ENCODE assay signal across 1 cellular context in the genomic region with DNA sequence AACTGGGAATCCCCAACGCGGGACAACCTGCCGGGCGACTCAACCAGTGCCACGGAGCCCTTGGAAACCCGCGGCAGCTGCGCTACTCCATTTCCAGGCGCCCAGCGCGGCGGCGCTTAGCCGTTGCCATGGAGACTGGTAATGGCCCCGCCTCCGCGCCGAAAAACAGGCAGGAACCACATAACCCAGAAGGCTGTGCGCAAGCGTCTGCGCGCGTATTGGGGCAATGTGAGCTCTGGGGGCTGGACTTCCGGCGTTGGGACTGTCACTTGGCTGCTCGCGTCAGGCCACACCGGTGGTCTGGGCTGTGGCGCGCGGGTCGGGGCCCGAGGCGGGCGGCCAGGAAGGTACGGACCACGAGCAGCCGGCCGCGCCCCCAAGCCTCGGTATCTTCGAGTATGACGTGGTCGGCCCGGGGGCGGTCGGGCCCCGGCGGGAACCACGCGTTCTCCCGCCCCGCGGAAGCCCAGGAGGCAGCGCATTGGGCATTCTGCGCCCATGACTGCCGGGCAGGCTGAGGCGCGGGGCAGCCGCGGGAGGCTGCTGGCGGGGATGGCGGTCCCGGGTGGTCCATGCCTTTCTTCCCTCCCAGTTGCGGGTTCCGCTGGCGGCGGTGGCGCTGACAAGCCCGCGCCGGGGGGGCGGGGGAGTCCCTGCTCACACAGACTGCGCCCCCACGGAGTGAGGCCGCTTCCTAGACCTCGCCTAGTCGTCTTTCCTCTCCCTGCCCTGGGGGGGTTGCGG.
A peak's percentile ranks its signal among the peaks of the same experiment; 100 is the strongest.
TF ChIP-seq lines count a peak whose summit lies in the region.

TSS of gene ZNF324B (plus strand) at position 265 of the 744 bp plus-strand sequence. CDS start 2,080 bp downstream, outside the sequence.

TF ChIP-seq in HEK293, 187 proteins besides CTCF, POLR2A, EP300 and RAD21 (continued from another document):
- TF ChIP-seq ZNF843 (tag by site-specific recombination; IDR thresholded peaks at IDR 0.05) (0 out of 2 replicates have a peak, but pooled peaks have one; percentile 26), ZBTB11 (tag by site-specific recombination; conservative IDR thresholded peaks at IDR 0.05; ENCODE audit: low read depth) (peak; percentile 62), ZFHX2 (tag by site-specific recombination; conservative IDR thresholded peaks at IDR 0.05) (peak; percentile 71), SP2 (tag by site-specific recombination; IDR thresholded peaks at IDR 0.05) (peak; percentile 87), ZFP3 (tag by site-specific recombination; IDR thresholded peaks at IDR 0.05; ENCODE audit: low read depth) (no peak), ZNF433 (tag by site-specific recombination; IDR thresholded peaks at IDR 0.05; ENCODE audit: low read depth) (no peak), KLF17 (tag by site-specific recombination; IDR thresholded peaks at IDR 0.05) (peak; percentile 33; the same call in 1 of the 2 replicates), SP7 (tag by site-specific recombination; IDR thresholded peaks at IDR 0.05) (peak; percentile 56; the same call in 1 of the 2 replicates), ZNF530 (tag by site-specific recombination; IDR thresholded peaks at IDR 0.05; ENCODE audit: low read depth) (no peak), FEZF1 (tag by site-specific recombination; IDR thresholded peaks at IDR 0.05) (peak; percentile 78), ZSCAN5A (tag by site-specific recombination; IDR thresholded peaks at IDR 0.05) (0 out of 2 replicates have a peak, but pooled peaks have one; percentile 21), ZBTB8A (tag by site-specific recombination; IDR thresholded peaks at IDR 0.05) (peak; percentile 80), ZNF2 (tag by site-specific recombination; IDR thresholded peaks at IDR 0.05) (no peak; the same call in 1 of the 2 replicates), ZNF76 (tag by site-specific recombination; IDR thresholded peaks at IDR 0.05; ENCODE audit: borderline replicate concordance, low read depth) (peak; percentile 87), ZNF423 (tag by site-specific recombination; IDR thresholded peaks at IDR 0.05) (no peak), GLIS2 (tag by site-specific recombination; IDR thresholded peaks at IDR 0.05) (peak; percentile 96), YY2 (tag by site-specific recombination; IDR thresholded peaks at IDR 0.05) (peak; percentile 61; the same call in 1 of the 2 replicates), ZSCAN16 (tag by site-specific recombination; IDR thresholded peaks at IDR 0.05) (peak; percentile 33; the same call in 1 of the 2 replicates), YY1 (tag by site-specific recombination; IDR thresholded peaks at IDR 0.05) (peak; percentile 21; the same call in 1 of the 2 replicates), ZSCAN30 (tag by site-specific recombination; IDR thresholded peaks at IDR 0.05) (peak; percentile 52; the same call in 1 of the 2 replicates), ZNF514 (tag by site-specific recombination; IDR thresholded peaks at IDR 0.05) (no peak), ZNF175 (tag by site-specific recombination; IDR thresholded peaks at IDR 0.05) (no peak), WT1 (tag by site-specific recombination; IDR thresholded peaks at IDR 0.05) (no peak), GLIS1 (tag by site-specific recombination; IDR thresholded peaks at IDR 0.05) (peak; percentile 96), KLF16 (tag by site-specific recombination; IDR thresholded peaks at IDR 0.05) (peak; percentile 74; the same call in 1 of the 2 replicates), ZXDB (tag by site-specific recombination; IDR thresholded peaks at IDR 0.05) (peak; percentile 70)
- TF ChIP-seq, protein P1, sequence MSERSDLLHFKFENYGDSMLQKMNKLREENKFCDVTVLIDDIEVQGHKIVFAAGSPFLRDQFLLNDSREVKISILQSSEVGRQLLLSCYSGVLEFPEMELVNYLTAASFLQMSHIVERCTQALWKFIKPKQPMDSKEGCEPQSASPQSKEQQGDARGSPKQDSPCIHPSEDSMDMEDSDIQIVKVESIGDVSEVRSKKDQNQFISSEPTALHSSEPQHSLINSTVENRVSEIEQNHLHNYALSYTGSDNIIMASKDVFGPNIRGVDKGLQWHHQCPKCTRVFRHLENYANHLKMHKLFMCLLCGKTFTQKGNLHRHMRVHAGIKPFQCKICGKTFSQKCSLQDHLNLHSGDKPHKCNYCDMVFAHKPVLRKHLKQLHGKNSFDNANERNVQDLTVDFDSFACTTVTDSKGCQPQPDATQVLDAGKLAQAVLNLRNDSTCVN (tag by site-specific recombination; optimal IDR thresholded peaks at IDR 0.05) = peak; percentile 95
- TF ChIP-seq, protein P2, sequence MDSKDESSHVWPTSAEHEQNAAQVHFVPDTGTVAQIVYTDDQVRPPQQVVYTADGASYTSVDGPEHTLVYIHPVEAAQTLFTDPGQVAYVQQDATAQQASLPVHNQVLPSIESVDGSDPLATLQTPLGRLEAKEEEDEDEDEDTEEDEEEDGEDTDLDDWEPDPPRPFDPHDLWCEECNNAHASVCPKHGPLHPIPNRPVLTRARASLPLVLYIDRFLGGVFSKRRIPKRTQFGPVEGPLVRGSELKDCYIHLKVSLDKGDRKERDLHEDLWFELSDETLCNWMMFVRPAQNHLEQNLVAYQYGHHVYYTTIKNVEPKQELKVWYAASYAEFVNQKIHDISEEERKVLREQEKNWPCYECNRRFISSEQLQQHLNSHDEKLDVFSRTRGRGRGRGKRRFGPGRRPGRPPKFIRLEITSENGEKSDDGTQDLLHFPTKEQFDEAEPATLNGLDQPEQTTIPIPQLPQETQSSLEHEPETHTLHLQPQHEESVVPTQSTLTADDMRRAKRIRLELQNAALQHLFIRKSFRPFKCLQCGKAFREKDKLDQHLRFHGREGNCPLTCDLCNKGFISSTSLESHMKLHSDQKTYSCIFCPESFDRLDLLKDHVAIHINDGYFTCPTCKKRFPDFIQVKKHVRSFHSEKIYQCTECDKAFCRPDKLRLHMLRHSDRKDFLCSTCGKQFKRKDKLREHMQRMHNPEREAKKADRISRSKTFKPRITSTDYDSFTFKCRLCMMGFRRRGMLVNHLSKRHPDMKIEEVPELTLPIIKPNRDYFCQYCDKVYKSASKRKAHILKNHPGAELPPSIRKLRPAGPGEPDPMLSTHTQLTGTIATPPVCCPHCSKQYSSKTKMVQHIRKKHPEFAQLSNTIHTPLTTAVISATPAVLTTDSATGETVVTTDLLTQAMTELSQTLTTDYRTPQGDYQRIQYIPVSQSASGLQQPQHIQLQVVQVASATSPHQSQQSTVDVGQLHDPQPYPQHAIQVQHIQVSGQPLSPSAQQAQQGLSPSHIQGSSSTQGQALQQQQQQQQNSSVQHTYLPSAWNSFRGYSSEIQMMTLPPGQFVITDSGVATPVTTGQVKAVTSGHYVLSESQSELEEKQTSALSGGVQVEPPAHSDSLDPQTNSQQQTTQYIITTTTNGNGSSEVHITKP (tag by site-specific recombination; IDR thresholded peaks at IDR 0.05) = 0 out of 2 replicates have a peak, but pooled peaks have one; percentile 39
- TF ChIP-seq, protein P3, sequence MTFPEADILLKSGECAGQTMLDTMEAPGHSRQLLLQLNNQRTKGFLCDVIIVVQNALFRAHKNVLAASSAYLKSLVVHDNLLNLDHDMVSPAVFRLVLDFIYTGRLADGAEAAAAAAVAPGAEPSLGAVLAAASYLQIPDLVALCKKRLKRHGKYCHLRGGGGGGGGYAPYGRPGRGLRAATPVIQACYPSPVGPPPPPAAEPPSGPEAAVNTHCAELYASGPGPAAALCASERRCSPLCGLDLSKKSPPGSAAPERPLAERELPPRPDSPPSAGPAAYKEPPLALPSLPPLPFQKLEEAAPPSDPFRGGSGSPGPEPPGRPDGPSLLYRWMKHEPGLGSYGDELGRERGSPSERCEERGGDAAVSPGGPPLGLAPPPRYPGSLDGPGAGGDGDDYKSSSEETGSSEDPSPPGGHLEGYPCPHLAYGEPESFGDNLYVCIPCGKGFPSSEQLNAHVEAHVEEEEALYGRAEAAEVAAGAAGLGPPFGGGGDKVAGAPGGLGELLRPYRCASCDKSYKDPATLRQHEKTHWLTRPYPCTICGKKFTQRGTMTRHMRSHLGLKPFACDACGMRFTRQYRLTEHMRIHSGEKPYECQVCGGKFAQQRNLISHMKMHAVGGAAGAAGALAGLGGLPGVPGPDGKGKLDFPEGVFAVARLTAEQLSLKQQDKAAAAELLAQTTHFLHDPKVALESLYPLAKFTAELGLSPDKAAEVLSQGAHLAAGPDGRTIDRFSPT (tag by site-specific recombination; IDR thresholded peaks at IDR 0.05) = peak; percentile 51
